ENCODE assay signal across 12 cellular contexts in genomic region chr10:31158000-31158658, GRCh38.
DNase-seq lines count a peak whose midpoint lies in the region; ATAC-seq and TF ChIP-seq lines count a peak whose summit lies in the region.
"Had no signal": no experiment of that assay in that cellular context is flagged by ENCODE, and none has a peak within 500 bp of the region (broad histone marks: within the 10 kb centered on the region; RNA-seq: fewer than 3 reads in every experiment).

No MANE protein-coding gene starts in this region.

- H3K18ac ChIP-seq in neuronal stem cell (ENCODE audit: low read length), result no peak overlapping the region

- no TSS peak for BruUV-seq in PC-3 (replicated peaks; lab: Mats Ljungman, UMichigan)

- no peak overlapping the region for H2BK120ac ChIP-seq in neuronal stem cell (ENCODE audit: low read depth, low read length)

- no CpG with 5 or more reads among the region's 9 CpGs for WGBS in neuronal stem cell (ENCODE audit: extremely low coverage in 2 of 2, insufficient read length in 2 of 2, insufficient replicate concordance in 1 of 2), 2 donors

- H3K9me2 ChIP-seq in PC-3 (replicated peaks; ENCODE audit: low read length), result no peaks in the 10 kb centered on the region

- H3F3A ChIP-seq in PC-3 (ENCODE audit: low read length, unreplicated experiment), result no peaks in the 10 kb centered on the region

- intact Hi-C loops in PC-3 (cut with micrococcal nuclease), result no loop called here

- H3K27ac ChIP-seq in AG04450 (ENCODE audit: low read depth, low read length), result peak overlapping the region; percentile 83
- no peak overlapping the region for H3K27ac ChIP-seq in PC-3 (ENCODE audit: low read length)
- H3K27ac ChIP-seq in fibroblast of lung (ENCODE audit: insufficient read depth, low read length), result peak overlapping the region; percentile 66
- H3K27ac ChIP-seq in neuronal stem cell (replicated peaks; ENCODE audit: low read length), result no peak overlapping the region
- H3K27ac ChIP-seq: KMS-11 had no signal

- DNase-seq in AG04450 (ENCODE audit: low read depth, low spot score) (peak; percentile 54), PC-3 (peak; percentile 25), fibroblast of lung (ENCODE audit: low read depth in 2 of 2) (peak; percentile 53 to 84), neuronal stem cell (ENCODE audit: low spot score) (no peak), HPDE6-E6E7 (ENCODE audit: extremely low spot score) (no peak), NCI-H1105 (lab: John Stamatoyannopoulos, UW) (no peak)
- DNase-seq in stimulated activated CD4-positive, alpha-beta T cell treated with anti-CD3 and anti-CD28 coated beads, Interleukin-2, amount 100 ng/mL, for 24 hours, result no peak
- DNase-seq in effector CD8-positive, alpha-beta T cell (lab: John Stamatoyannopoulos, UW), result no peak
- DNase-seq: activated CD4-positive, alpha-beta T cell treated with anti-CD3 and anti-CD28 coated beads for 48 hours; T-helper 17 cell had no signal

- no peak overlapping the region for H3K4ac ChIP-seq in neuronal stem cell (ENCODE audit: low read length)

- no peak overlapping the region for H2BK12ac ChIP-seq in neuronal stem cell (ENCODE audit: low read length)

- H3K4me1 ChIP-seq in PC-3 (ENCODE audit: insufficient read depth, low read length), result no peaks in the 10 kb centered on the region
- peaks cover 9% of the 10 kb centered on the region for H3K4me1 ChIP-seq in fibroblast of lung (ENCODE audit: control insufficient read depth, extremely low read depth, insufficient read depth, low read length)
- H3K4me1 ChIP-seq in neuronal stem cell (ENCODE audit: control insufficient read depth in 2 of 2, insufficient read depth in 1 of 2, low read depth in 1 of 2, low read length in 2 of 2), result peaks cover 2 to 10% of the 10 kb centered on the region in 2 donors

- H3K27me3 ChIP-seq in AG04450 (ENCODE audit: control insufficient read depth, insufficient read depth, low read length), result no peaks in the 10 kb centered on the region
- no peaks in the 10 kb centered on the region for H3K27me3 ChIP-seq in PC-3 (ENCODE audit: low read length)
- no peaks in the 10 kb centered on the region for H3K27me3 ChIP-seq in fibroblast of lung (ENCODE audit: control insufficient read depth, insufficient read depth, low read length)
- no peaks in the 10 kb centered on the region for H3K27me3 ChIP-seq in neuronal stem cell (ENCODE audit: control insufficient read depth in 3 of 3, insufficient read depth in 3 of 3, low read depth in 1 of 3, low read length in 3 of 3)

- TF ChIP-seq CTCF in AG04450 (IDR thresholded peaks at IDR 0.05; ENCODE audit: low read depth, low read length) (no peak), PC-3 (conservative IDR thresholded peaks at IDR 0.05; ENCODE audit: low read depth, low read length) (no peak), fibroblast of lung (conservative IDR thresholded peaks at IDR 0.05 in 1 of 2, IDR thresholded peaks at IDR 0.05 in 1 of 2; ENCODE audit: low read depth in 1 of 2, low read length in 2 of 2) (no peak)

- H3K79me2 ChIP-seq in PC-3 (ENCODE audit: low read length), result no peaks in the 10 kb centered on the region
- H3K79me2 ChIP-seq in fibroblast of lung (ENCODE audit: control insufficient read depth, insufficient read depth, low read length), result no peaks in the 10 kb centered on the region

- H3K79me1 ChIP-seq in neuronal stem cell (ENCODE audit: low read depth, low read length), result no peaks in the 10 kb centered on the region

- H2AFZ ChIP-seq in PC-3 (ENCODE audit: low read length) (no peak overlapping the region), fibroblast of lung (ENCODE audit: low read length) (no peak overlapping the region), neuronal stem cell (ENCODE audit: low read length) (peak overlapping the region; percentile 82)

- H3K36me3 ChIP-seq in PC-3 (ENCODE audit: low read depth, low read length), result no peaks in the 10 kb centered on the region
- no peaks in the 10 kb centered on the region for H3K36me3 ChIP-seq in fibroblast of lung (ENCODE audit: control insufficient read depth, insufficient read depth, low read length)
- no peaks in the 10 kb centered on the region for H3K36me3 ChIP-seq in neuronal stem cell (replicated peaks in 1 of 2; ENCODE audit: control insufficient read depth in 2 of 2, insufficient read depth in 2 of 2, low read length in 2 of 2)

- H2BK15ac ChIP-seq in neuronal stem cell (ENCODE audit: low read length), result no peak overlapping the region

- H3K9me3 ChIP-seq in AG04450 (ENCODE audit: control insufficient read depth, insufficient read depth, low read length) (peaks cover 8% of the 10 kb centered on the region), PC-3 (ENCODE audit: low read length) (no peaks in the 10 kb centered on the region), fibroblast of lung (ENCODE audit: control insufficient read depth, insufficient read depth, low read depth, low read length) (no peaks in the 10 kb centered on the region), neuronal stem cell (replicated peaks in 1 of 2; ENCODE audit: control insufficient read depth in 2 of 2, insufficient read depth in 1 of 2, low read depth in 1 of 2, low read length in 2 of 2) (no peaks in the 10 kb centered on the region)

- ATAC-seq in PC-3, result no peak
- ATAC-seq: activated T-helper 17 cell treated with anti-CD3 and anti-CD28 coated beads, Interleukin-2, amount 50 U/mL, for 72 hours; T-helper 17 cell had no signal

- H3K4me3 ChIP-seq in AG04450 (ENCODE audit: low read depth, low read length) (no peak overlapping the region), PC-3 (ENCODE audit: low read length) (no peak overlapping the region), fibroblast of lung (replicated peaks in 1 of 4; ENCODE audit: control extremely low read depth in 1 of 4, insufficient read depth in 1 of 4, low read depth in 3 of 4, low read length in 4 of 4) (peak overlapping the region in 1 of 4 experiments; percentile 16), neuronal stem cell (ENCODE audit: low read length in 2 of 2) (no peak overlapping the region)

- H3K4me2 ChIP-seq in PC-3 (ENCODE audit: low read length), result no peak overlapping the region
- peak overlapping the region; percentile 60 for H3K4me2 ChIP-seq in fibroblast of lung (ENCODE audit: extremely low read depth, insufficient read depth, low read length)
- no peak overlapping the region for H3K4me2 ChIP-seq in neuronal stem cell (ENCODE audit: insufficient read depth, low read length, poor library complexity, severe bottlenecking)
- H3K4me2 ChIP-seq: KMS-11 had no signal

- CTCF ChIA-PET in AG04450 (lab: Charles Lee), result interaction anchor here (0.7 kb wide), 1 partner anchor 396 kb away, joined by 6 read pairs; no protein-coding TSS in a partner anchor
- CTCF ChIA-PET in PC-3 (lab: Charles Lee), result no interaction called here

- no peak overlapping the region for H4K91ac ChIP-seq in neuronal stem cell (ENCODE audit: low read depth, low read length, poor library complexity)

- H3K14ac ChIP-seq in neuronal stem cell (ENCODE audit: low read length), result no peak overlapping the region

- H3K9ac ChIP-seq in PC-3 (ENCODE audit: low read length) (no peak overlapping the region), fibroblast of lung (ENCODE audit: insufficient read depth, low read length) (no peak overlapping the region), neuronal stem cell (ENCODE audit: low read depth, low read length, poor library complexity) (no peak overlapping the region)
- H3K9ac ChIP-seq: KMS-11 had no signal

- no peak overlapping the region for H2AK5ac ChIP-seq in neuronal stem cell (ENCODE audit: low read depth, low read length)

- no peak overlapping the region for H2BK5ac ChIP-seq in neuronal stem cell (ENCODE audit: low read length)

- no peak overlapping the region for H4K8ac ChIP-seq in neuronal stem cell (ENCODE audit: low read depth, low read length)

- no peaks in the 10 kb centered on the region for H4K20me1 ChIP-seq in PC-3 (ENCODE audit: low read length)
- H4K20me1 ChIP-seq in fibroblast of lung (ENCODE audit: control insufficient read depth, extremely low read depth, insufficient read depth, low read length), result no peaks in the 10 kb centered on the region

- no peak overlapping the region for H3K23ac ChIP-seq in neuronal stem cell (ENCODE audit: low read depth, low read length, poor library complexity)

- POLR2A ChIA-PET in AG04450 (lab: Yijun Ruan, JAX), result no interaction called here
- POLR2A ChIA-PET in PC-3 (lab: Charles Lee; ENCODE audit: unreplicated experiment), result no interaction called here

Comparison
In these comparisons a context has a peak if more than half of its experiments do, and no peak if none do; other contexts are left out.
1. DNase-seq: peak in AG04450 (single experiment), PC-3 (single experiment) and fibroblast of lung (2 of 2); none in neuronal stem cell (single experiment), stimulated activated CD4-positive, alpha-beta T cell treated with anti-CD3 and anti-CD28 coated beads, Interleukin-2, amount 100 ng/mL, for 24 hours (0 of 2), effector CD8-positive, alpha-beta T cell (single experiment), HPDE6-E6E7 (single experiment) and NCI-H1105 (single experiment).
2. H3K27ac ChIP-seq: peak in AG04450 (single experiment) and fibroblast of lung (single experiment); none in PC-3 (single experiment) and neuronal stem cell (single experiment).